ENCODE assay signal across 9 cellular contexts in genomic region chr4:84691170-84691691, GRCh38.
DNase-seq lines count a peak whose midpoint lies in the region; ATAC-seq and TF ChIP-seq lines count a peak whose summit lies in the region.
"Had no signal": no experiment of that assay in that cellular context is flagged by ENCODE, and none has a peak within 500 bp of the region (broad histone marks: within the 10 kb centered on the region; RNA-seq: fewer than 3 reads in every experiment).

No MANE protein-coding gene starts in this region.

- H3K27me3 ChIP-seq in WERI-Rb-1 (ENCODE audit: insufficient read depth, low read depth, severe bottlenecking) = no peaks in the 10 kb centered on the region

- DNase-seq in AG08395 (ENCODE audit: low spot score) = peak; percentile 94
- DNase-seq in HT-29 (ENCODE audit: low spot score) = peak; percentile 49
- DNase-seq in amniotic epithelial cell (ENCODE audit: low read depth) = peak; percentile 94
- peak; percentile 79 for DNase-seq in kidney tubule cell (ENCODE audit: low spot score)
- no peak for DNase-seq in WERI-Rb-1
- DNase-seq in HUDEP-2 (lab: John Stamatoyannopoulos, UW; ENCODE audit: unreplicated experiment in 76 of 76) = no peak
- DNase-seq: KBM-7 had no signal

- ATAC-seq in GM21447 (IDR thresholded peaks at IDR 0.05; ENCODE audit: unreplicated experiment) (no peak), HG03469 (IDR thresholded peaks at IDR 0.05; ENCODE audit: unreplicated experiment) (no peak)

- no peak overlapping the region for H3K4me3 ChIP-seq in WERI-Rb-1 (ENCODE audit: low read depth, low read length)

- no peaks in the 10 kb centered on the region for H3K9me3 ChIP-seq in WERI-Rb-1 (ENCODE audit: severe bottlenecking)

- peaks cover 62% of the 10 kb centered on the region for H3K36me3 ChIP-seq in WERI-Rb-1

- H3K27ac ChIP-seq in WERI-Rb-1 = no peak overlapping the region

- no peak for TF ChIP-seq CTCF in WERI-Rb-1 (IDR thresholded peaks at IDR 0.05; ENCODE audit: low read depth, low read length)

Comparison
In these comparisons a context has a peak if more than half of its experiments do, and no peak if none do; other contexts are left out.
1. DNase-seq: peak in AG08395 (single experiment), HT-29 (single experiment), amniotic epithelial cell (single experiment) and kidney tubule cell (single experiment); none in WERI-Rb-1 (single experiment) and HUDEP-2 (0 of 76).